In the genomic region with DNA sequence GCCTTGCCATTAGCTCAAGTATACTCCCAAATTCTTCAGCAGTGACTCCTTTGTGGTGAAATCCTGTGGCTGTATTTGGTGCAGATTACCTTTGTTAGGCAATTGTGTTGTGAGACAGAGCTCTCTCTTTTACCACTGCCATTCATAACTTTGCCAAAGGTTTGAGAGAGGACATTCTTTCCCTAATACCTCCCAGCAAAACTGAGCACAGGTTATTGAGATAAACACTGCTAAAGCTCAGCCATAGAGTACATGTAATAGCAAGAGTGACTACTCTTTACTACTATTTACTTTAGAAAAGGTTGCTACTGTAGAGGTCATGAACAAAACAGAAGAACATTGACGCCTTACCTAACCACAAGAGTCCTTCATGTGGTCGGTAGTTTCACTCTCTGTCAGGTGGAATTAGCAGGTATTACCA, we compare ENCODE assay signal across 17 cellular contexts.
DNase-seq lines count a peak whose midpoint lies in the region; ATAC-seq, FAIRE-seq and TF ChIP-seq lines count a peak whose summit lies in the region.
"Had no signal": no experiment of that assay in that cellular context is flagged by ENCODE, and none has a peak within 500 bp of the region (broad histone marks: within the 10 kb centered on the region; RNA-seq: fewer than 3 reads in every experiment).

No MANE protein-coding gene starts in this region.

- H3K4me3 ChIP-seq in astrocyte (ENCODE audit: insufficient read depth, low read depth, low read length) = no peak overlapping the region
- H3K4me3 ChIP-seq: HAP-1 had no signal

- no peak overlapping the region for H3K4me2 ChIP-seq in astrocyte (ENCODE audit: low read length)

- H3K27me3 Mint-ChIP-seq in astrocyte (ENCODE audit: low read depth, unreplicated experiment) = no peaks in the 10 kb centered on the region
- H3K27me3 Mint-ChIP-seq: activated CD4-positive, alpha-beta T cell treated with anti-CD3 and anti-CD28 coated beads, Interleukin-2, amount 10 ng/mL, durations not matched to agents 24 days and 14 days; progenitor cell of endocrine pancreas; T-helper 17 cell had no signal

- H3K36me3 ChIP-seq in astrocyte (ENCODE audit: insufficient read depth, low read length) = no peaks in the 10 kb centered on the region
- H3K36me3 ChIP-seq: HAP-1 had no signal

- H3K4me1 ChIP-seq in astrocyte (ENCODE audit: insufficient read depth, low read length) = no peaks in the 10 kb centered on the region
- H3K4me1 ChIP-seq: HAP-1 had no signal

- H3K36me3 Mint-ChIP-seq in astrocyte (ENCODE audit: low read depth, unreplicated experiment) = no peaks in the 10 kb centered on the region

- FAIRE-seq in astrocyte (lab: Jason Lieb, UNC) = no peak
- FAIRE-seq: GM19239 had no signal

- no peak overlapping the region for H3K4me3 Mint-ChIP-seq in astrocyte (ENCODE audit: unreplicated experiment)
- H3K4me3 Mint-ChIP-seq: activated CD4-positive, alpha-beta T cell treated with anti-CD3 and anti-CD28 coated beads, Interleukin-2, amount 10 ng/mL, durations not matched to agents 24 days and 14 days; T-helper 17 cell had no signal

- no peaks in the 10 kb centered on the region for H4K20me1 ChIP-seq in astrocyte (ENCODE audit: insufficient read depth, low read length)

- no peak for ATAC-seq in HG03039 (IDR thresholded peaks at IDR 0.05; ENCODE audit: unreplicated experiment)
- ATAC-seq: T-helper 17 cell had no signal

- no peak overlapping the region for H3K27ac ChIP-seq in astrocyte (ENCODE audit: low read depth, low read length)

- no peak for TF ChIP-seq CTCF in astrocyte (IDR thresholded peaks at IDR 0.05; ENCODE audit: insufficient read depth, low read depth, low read length)

- no peak overlapping the region for H3K27ac Mint-ChIP-seq in astrocyte (ENCODE audit: unreplicated experiment)
- H3K27ac Mint-ChIP-seq: activated CD4-positive, alpha-beta T cell treated with anti-CD3 and anti-CD28 coated beads, Interleukin-2, amount 10 ng/mL, durations not matched to agents 24 days and 14 days; progenitor cell of endocrine pancreas; T-helper 17 cell had no signal

- no peaks in the 10 kb centered on the region for H3K9me3 ChIP-seq in astrocyte (ENCODE audit: insufficient read depth, low read depth, low read length)
- H3K9me3 ChIP-seq: HAP-1 had no signal

- no peak overlapping the region for H2AFZ ChIP-seq in astrocyte (ENCODE audit: low read depth, low read length)

- no peaks in the 10 kb centered on the region for H3K79me2 ChIP-seq in astrocyte (ENCODE audit: insufficient read depth, low read length)

- DNase-seq in AG08396 (ENCODE audit: low spot score) (peak; percentile 42), HPDE6-E6E7 (ENCODE audit: extremely low spot score) (peak; percentile 9), astrocyte (ENCODE audit: low read depth) (peak; percentile 49), glomerular visceral epithelial cell (ENCODE audit: extremely low spot score) (peak; percentile 65), T-helper 1 cell (no peak), NCI-H2081 treated with DMSO at 0.1 percent for 48 hours (lab: John Stamatoyannopoulos, UW) (no peak), NOMO-1 treated with DMSO at 0.1 percent for 48 hours (lab: John Stamatoyannopoulos, UW; ENCODE audit: unreplicated experiment) (no peak)
- DNase-seq: activated CD4-positive, alpha-beta T cell treated with anti-CD3 and anti-CD28 coated beads, Interleukin-2, amount 10 ng/mL, durations not matched to agents 24 days and 14 days; erythroblast; NCI-H1092 treated with DMSO at 0.1 percent for 48 hours; NCI-H345; stimulated activated CD4-positive, alpha-beta T cell treated with anti-CD3 and anti-CD28 coated beads, Interleukin-1b, Interleukin-23, amount 100 ng/mL, for 48 hours; T-helper 17 cell had no signal

- H3K9ac ChIP-seq in astrocyte (ENCODE audit: low read length) = no peak overlapping the region

- no peaks in the 10 kb centered on the region for H3K9me3 Mint-ChIP-seq in astrocyte (ENCODE audit: unreplicated experiment)

- peaks cover 8% of the 10 kb centered on the region for H3K4me1 Mint-ChIP-seq in astrocyte (ENCODE audit: low read depth, unreplicated experiment)
- H3K4me1 Mint-ChIP-seq: activated CD4-positive, alpha-beta T cell treated with anti-CD3 and anti-CD28 coated beads, Interleukin-2, amount 10 ng/mL, durations not matched to agents 24 days and 14 days; T-helper 17 cell had no signal

- H3K27me3 ChIP-seq in astrocyte (ENCODE audit: insufficient read depth, low read length) = no peaks in the 10 kb centered on the region

Comparison
In these comparisons a context has a peak if more than half of its experiments do, and no peak if none do; other contexts are left out.
1. DNase-seq: peak in AG08396 (single experiment), HPDE6-E6E7 (single experiment), astrocyte (single experiment) and glomerular visceral epithelial cell (single experiment); none in T-helper 1 cell (0 of 5), NCI-H2081 treated with DMSO at 0.1 percent for 48 hours (single experiment) and NOMO-1 treated with DMSO at 0.1 percent for 48 hours (single experiment).